In the genomic region with DNA sequence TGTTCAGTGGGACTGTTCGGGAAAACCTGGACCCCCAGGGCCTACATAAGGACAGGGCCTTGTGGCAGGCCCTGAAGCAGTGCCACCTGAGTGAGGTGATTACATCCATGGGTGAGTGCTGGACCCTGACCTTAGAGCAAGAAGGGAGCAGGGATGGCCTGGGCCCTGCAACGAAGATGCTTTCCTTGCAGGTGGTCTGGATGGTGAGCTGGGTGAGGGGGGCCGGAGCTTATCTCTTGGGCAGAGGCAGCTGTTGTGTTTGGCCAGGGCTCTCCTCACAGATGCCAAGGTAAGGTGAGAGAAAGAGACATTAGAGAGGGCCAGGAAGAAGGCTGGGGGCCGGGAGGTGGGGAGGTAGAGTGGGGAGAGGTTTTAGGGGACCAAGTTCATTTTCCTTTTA, we compare ENCODE assay signal across 20 cellular contexts. TPM values are rescaled to one million over a fixed set of nuclear protein-coding genes. Genes with fewer than 3 reads are reported as not detected.
DNase-seq lines count a peak whose midpoint lies in the region; ATAC-seq, FAIRE-seq and TF ChIP-seq lines count a peak whose summit lies in the region.
"Had no signal": no experiment of that assay in that cellular context is flagged by ENCODE, and none has a peak within 500 bp of the region (broad histone marks: within the 10 kb centered on the region; RNA-seq: fewer than 3 reads in every experiment).

No MANE protein-coding gene starts in this region.

- no peak overlapping the region for H3K4me3 Mint-ChIP-seq in activated CD4-positive, alpha-beta T cell treated with anti-CD3 and anti-CD28 coated beads, Interleukin-2, amount 10 ng/mL, durations not matched to agents 7 days and 5 days
- H3K4me3 Mint-ChIP-seq in CD4-positive, alpha-beta T cell = no peak overlapping the region
- no peak overlapping the region for H3K4me3 Mint-ChIP-seq in T-helper 17 cell
- H3K4me3 Mint-ChIP-seq in stimulated activated effector memory CD8-positive, alpha-beta T cell treated with anti-CD3 and anti-CD28 coated beads, Interleukin-12 subunit alpha, Interleukin-12 subunit beta, amount 100 ng/mL, for 72 hours = no peak overlapping the region
- H3K4me3 Mint-ChIP-seq: CD4-positive, alpha-beta memory T cell; GM23338; H9 had no signal

- no peak overlapping the region for H3K4me3 ChIP-seq in mucosa of descending colon
- H3K4me3 ChIP-seq: A549, GM23338, K562 had no signal

- intact Hi-C loops in CD4-positive, alpha-beta T cell (cut with DNase I, micrococcal nuclease) = no loop called here
- intact Hi-C loops in mucosa of descending colon (cut with DNase I, micrococcal nuclease) = no loop called here

- no peaks in the 10 kb centered on the region for H3K4me1 ChIP-seq in mucosa of descending colon (ENCODE audit: low read depth)
- H3K4me1 ChIP-seq: A549 had no signal

- POLR2A ChIA-PET in activated CD4-positive, alpha-beta T cell treated with anti-CD3 and anti-CD28 coated beads, Interleukin-2, amount 10 ng/mL, durations not matched to agents 7 days and 5 days (lab: Charles Lee) = no interaction called here
- POLR2A ChIA-PET in CD4-positive, alpha-beta T cell (lab: Charles Lee) = no interaction called here

- H3K27me3 ChIP-seq in CD4-positive, alpha-beta T cell (ENCODE audit: control insufficient read depth, insufficient read depth, low read length) = no peaks in the 10 kb centered on the region

- FAIRE-seq in urothelium cell line (lab: Jason Lieb, UNC) = no peak
- FAIRE-seq: A549, GM12892, K562 had no signal

- CTCF ChIA-PET in activated CD4-positive, alpha-beta T cell treated with anti-CD3 and anti-CD28 coated beads, Interleukin-2, amount 10 ng/mL, durations not matched to agents 7 days and 5 days (lab: Charles Lee) = interaction anchor here (0.5 to 1.4 kb wide), 4 partner anchors 13 to 140 kb away, joined by 3 to 4 read pairs (median 3); no protein-coding TSS in a partner anchor
- CTCF ChIA-PET in CD4-positive, alpha-beta T cell (lab: Charles Lee) = no interaction called here

- peaks cover 20% of the 10 kb centered on the region for H3K36me3 Mint-ChIP-seq in activated CD4-positive, alpha-beta T cell treated with anti-CD3 and anti-CD28 coated beads, Interleukin-2, amount 10 ng/mL, durations not matched to agents 7 days and 5 days (ENCODE audit: low read depth)
- peaks cover 79% of the 10 kb centered on the region for H3K36me3 Mint-ChIP-seq in CD4-positive, alpha-beta T cell (ENCODE audit: low read depth)
- H3K36me3 Mint-ChIP-seq in T-helper 17 cell (ENCODE audit: low read depth) = peaks cover 5% of the 10 kb centered on the region
- peaks cover 41% of the 10 kb centered on the region for H3K36me3 Mint-ChIP-seq in stimulated activated effector memory CD8-positive, alpha-beta T cell treated with anti-CD3 and anti-CD28 coated beads, Interleukin-12 subunit alpha, Interleukin-12 subunit beta, amount 100 ng/mL, for 72 hours

- H3K4me1 Mint-ChIP-seq in activated CD4-positive, alpha-beta T cell treated with anti-CD3 and anti-CD28 coated beads, Interleukin-2, amount 10 ng/mL, durations not matched to agents 7 days and 5 days = no peaks in the 10 kb centered on the region
- H3K4me1 Mint-ChIP-seq in CD4-positive, alpha-beta T cell (ENCODE audit: low read depth) = peaks cover 1% of the 10 kb centered on the region
- H3K4me1 Mint-ChIP-seq in T-helper 17 cell = peaks cover 5% of the 10 kb centered on the region
- H3K4me1 Mint-ChIP-seq in stimulated activated effector memory CD8-positive, alpha-beta T cell treated with anti-CD3 and anti-CD28 coated beads, Interleukin-12 subunit alpha, Interleukin-12 subunit beta, amount 100 ng/mL, for 72 hours = no peaks in the 10 kb centered on the region
- H3K4me1 Mint-ChIP-seq: GM23338, H9 had no signal

- H3K27ac Mint-ChIP-seq in activated CD4-positive, alpha-beta T cell treated with anti-CD3 and anti-CD28 coated beads, Interleukin-2, amount 10 ng/mL, durations not matched to agents 7 days and 5 days = peak overlapping the region; percentile 15
- H3K27ac Mint-ChIP-seq in CD4-positive, alpha-beta T cell = peak overlapping the region; percentile 30
- peak overlapping the region; percentile 62 for H3K27ac Mint-ChIP-seq in T-helper 17 cell
- peak overlapping the region; percentile 64 for H3K27ac Mint-ChIP-seq in stimulated activated effector memory CD8-positive, alpha-beta T cell treated with anti-CD3 and anti-CD28 coated beads, Interleukin-12 subunit alpha, Interleukin-12 subunit beta, amount 100 ng/mL, for 72 hours
- H3K27ac Mint-ChIP-seq: GM23338, H9 had no signal

- peaks cover 2% of the 10 kb centered on the region for H3K27me3 Mint-ChIP-seq in activated CD4-positive, alpha-beta T cell treated with anti-CD3 and anti-CD28 coated beads, Interleukin-2, amount 10 ng/mL, durations not matched to agents 7 days and 5 days
- H3K27me3 Mint-ChIP-seq in CD4-positive, alpha-beta T cell = no peaks in the 10 kb centered on the region
- H3K27me3 Mint-ChIP-seq in T-helper 17 cell = no peaks in the 10 kb centered on the region
- H3K27me3 Mint-ChIP-seq: CD4-positive, alpha-beta memory T cell had no signal

- H3K27ac ChIP-seq in CD4-positive, alpha-beta T cell (ENCODE audit: low read depth, low read length) = no peak overlapping the region
- H3K27ac ChIP-seq: 22Rv1, A549, C4-2B, HL-60 had no signal

- no peaks in the 10 kb centered on the region for H3K9me3 Mint-ChIP-seq in activated CD4-positive, alpha-beta T cell treated with anti-CD3 and anti-CD28 coated beads, Interleukin-2, amount 10 ng/mL, durations not matched to agents 7 days and 5 days
- H3K9me3 Mint-ChIP-seq in CD4-positive, alpha-beta T cell = no peaks in the 10 kb centered on the region
- H3K9me3 Mint-ChIP-seq in stimulated activated effector memory CD8-positive, alpha-beta T cell treated with anti-CD3 and anti-CD28 coated beads, Interleukin-12 subunit alpha, Interleukin-12 subunit beta, amount 100 ng/mL, for 72 hours = no peaks in the 10 kb centered on the region
- H3K9me3 Mint-ChIP-seq: CD4-positive, alpha-beta memory T cell; GM23338; H9 had no signal

- DNase-seq in activated CD4-positive, alpha-beta T cell treated with anti-CD3 and anti-CD28 coated beads, Interleukin-2, amount 10 ng/mL, durations not matched to agents 7 days and 5 days = no peak
- DNase-seq in activated CD4-positive, alpha-beta T cell treated with anti-CD3 and anti-CD28 coated beads for 48 hours = no peak
- DNase-seq in CD4-positive, alpha-beta T cell = no peak
- DNase-seq in T-helper 17 cell (no peak), urothelium cell line (ENCODE audit: low spot score) (no peak), mucosa of descending colon (no peak)
- no peak for DNase-seq in stimulated activated effector memory CD8-positive, alpha-beta T cell treated with anti-CD3 and anti-CD28 coated beads, Interleukin-12 subunit alpha, Interleukin-12 subunit beta, amount 100 ng/mL, for 72 hours (ENCODE audit: low spot score in 2 of 2)
- DNase-seq: AML-193; CD4-positive, alpha-beta memory T cell; DMS153; DMS79; GDM1; H9 had no signal

- H3K36me3 ChIP-seq in mucosa of descending colon (ENCODE audit: low read depth) = peaks cover 3% of the 10 kb centered on the region

- no peaks in the 10 kb centered on the region for H3K9me3 ChIP-seq in CD4-positive, alpha-beta T cell (ENCODE audit: control insufficient read depth, low read length)
- H3K9me3 ChIP-seq in T-helper 17 cell (ENCODE audit: control insufficient read depth, low read length, poor library complexity, severe bottlenecking) (no peaks in the 10 kb centered on the region), mucosa of descending colon (no peaks in the 10 kb centered on the region)
- H3K9me3 ChIP-seq: A549 had no signal

- ATAC-seq in CD4-positive, alpha-beta T cell (ENCODE audit: poor library complexity) = no peak
- ATAC-seq in T-helper 17 cell (no peak), mucosa of descending colon (no peak)
- ATAC-seq in stimulated activated effector memory CD8-positive, alpha-beta T cell treated with anti-CD3 and anti-CD28 coated beads, Interleukin-12 subunit alpha, Interleukin-12 subunit beta, amount 100 ng/mL, for 72 hours = no peak
- ATAC-seq: A549, GM23338, K562 had no signal

- no peak for TF ChIP-seq CTCF in CD4-positive, alpha-beta T cell (IDR thresholded peaks at IDR 0.05)
- TF ChIP-seq CTCF in mucosa of descending colon (IDR thresholded peaks at IDR 0.05) = no peak

RNA-seq across cellular contexts. Expression of gene DLK2, which starts 6.4 kb away (rescaled TPM):
- not detected for total RNA-seq in activated CD4-positive, alpha-beta T cell treated with anti-CD3 and anti-CD28 coated beads, Interleukin-2, amount 10 ng/mL, durations not matched to agents 7 days and 5 days
- under 1 TPM; 0.19 to 0.36 TPM for total RNA-seq in CD4-positive, alpha-beta T cell
- total RNA-seq in T-helper 17 cell (under 1 TPM; 0.25 to 0.89 TPM), mucosa of descending colon (under 1 TPM in 1 of 3 donors, not detected in 2; 0.47 TPM)

RNA-seq across cellular contexts. Expression of gene ABCC10, which starts 21.6 kb away (rescaled TPM):
- 10 to 100 TPM; 47.1 to 53.2 TPM for total RNA-seq in activated CD4-positive, alpha-beta T cell treated with anti-CD3 and anti-CD28 coated beads, Interleukin-2, amount 10 ng/mL, durations not matched to agents 7 days and 5 days
- total RNA-seq in CD4-positive, alpha-beta T cell = 10 to 100 TPM; 35.7 to 38.5 TPM
- total RNA-seq in T-helper 17 cell = 10 to 100 TPM; 51.0 to 70.7 TPM
- total RNA-seq in mucosa of descending colon = 10 to 100 TPM; 25.3 to 43.3 (median 37.4) TPM

RNA-seq across cellular contexts. Expression of gene TJAP1, which starts 28.5 kb away (rescaled TPM):
- 10 to 100 TPM; 36.5 to 41.8 TPM for total RNA-seq in activated CD4-positive, alpha-beta T cell treated with anti-CD3 and anti-CD28 coated beads, Interleukin-2, amount 10 ng/mL, durations not matched to agents 7 days and 5 days
- 10 to 100 TPM; 23.6 to 24.4 TPM for total RNA-seq in CD4-positive, alpha-beta T cell
- 10 to 100 TPM; 33.2 to 36.3 TPM for total RNA-seq in T-helper 17 cell
- total RNA-seq in mucosa of descending colon = 10 to 100 TPM; 20.8 to 33.8 (median 26.3) TPM
